In genomic region chr5:58497956-58498942, GRCh38 we compare ENCODE assay signal across 8 cellular contexts. TPM values are rescaled to one million over a fixed set of nuclear protein-coding genes. Genes with fewer than 3 reads are reported as not detected.
DNase-seq lines count a peak whose midpoint lies in the region; ATAC-seq, FAIRE-seq and TF ChIP-seq lines count a peak whose summit lies in the region.

No MANE protein-coding gene starts in this region.

- H2AFZ ChIP-seq in HCT116 (ENCODE audit: low read depth, low read length, poor library complexity, severe bottlenecking): no peak overlapping the region

- no peaks in the 10 kb centered on the region for H3K36me3 ChIP-seq in HCT116 (ENCODE audit: control insufficient read depth in 1 of 2, insufficient read depth in 2 of 2, low read length in 2 of 2)

- H3K27ac ChIP-seq in HCT116 (ENCODE audit: low read depth, low read length): no peak overlapping the region

- no peak overlapping the region for H3K4me2 ChIP-seq in HCT116 (ENCODE audit: low read length)

- no peaks in the 10 kb centered on the region for H3K79me2 ChIP-seq in HCT116 (ENCODE audit: insufficient read depth, low read length)

- no peak overlapping the region for H3K4me3 ChIP-seq in HCT116 (replicated peaks in 1 of 2; ENCODE audit: low read depth in 1 of 2, low read length in 2 of 2)

- CTCF ChIA-PET in HCT116 (lab: Charles Lee): interaction anchor here (1.2 to 9.9 kb wide), 3 partner anchors 350 to 512 kb away, joined by 3 to 83 read pairs (median 3); no protein-coding TSS in a partner anchor

- no peaks in the 10 kb centered on the region for H3K4me1 ChIP-seq in HCT116 (ENCODE audit: control insufficient read depth in 1 of 2, insufficient read depth in 2 of 2, low read length in 2 of 2)

- TF ChIP-seq RAD21 in HCT116 (IDR thresholded peaks at IDR 0.05; ENCODE audit: low read depth): peak; percentile 68

- no peaks in the 10 kb centered on the region for H4K20me1 ChIP-seq in HCT116 (ENCODE audit: insufficient read depth)

- 0 out of 2 replicates have a peak, but pooled peaks cover 11% of the 10 kb centered on the region for H3K27me3 ChIP-seq in HCT116 (ENCODE audit: insufficient read depth, low read length)

- H3K9me2 ChIP-seq in HCT116 (ENCODE audit: insufficient read depth): no peaks in the 10 kb centered on the region

- TF ChIP-seq POLR2A in HCT116 (IDR thresholded peaks at IDR 0.05; ENCODE audit: borderline replicate concordance, extremely low read depth, insufficient read depth, insufficient read length): no peak

- POLR2A ChIA-PET in HCT116 (lab: Charles Lee): no interaction called here

- H3K9ac ChIP-seq in HCT116 (ENCODE audit: low read length): no peak overlapping the region

- RAD21 ChIA-PET in HCT116 (lab: Charles Lee; ENCODE audit: low non-redundant PET in 1 of 2, low total read pairs in 2 of 2, uncharacterized antibody in 2 of 2, unreplicated experiment in 2 of 2): no interaction called here

- intact Hi-C loops in HCT116 (cut with micrococcal nuclease): loop anchor here (1.0 to 10.0 kb wide), 3 partner anchors 217 to 509 kb away; no protein-coding TSS in a partner anchor

- TF ChIP-seq CTCF in HCT116 (IDR thresholded peaks at IDR 0.05 in 2 of 3, conservative IDR thresholded peaks at IDR 0.05 in 1 of 3; ENCODE audit: borderline replicate concordance in 1 of 3, insufficient read depth in 1 of 3, low read depth in 2 of 3, low read length in 2 of 3): peak; percentile 57 to 82 (median 80)

- ATAC-seq in HCT116: peak; percentile 68

- peak; percentile 77 for FAIRE-seq in islet of Langerhans (lab: Jason Lieb, UNC)

- H3K9me3 ChIP-seq in HCT116 (ENCODE audit: control insufficient read depth in 1 of 2, insufficient read depth in 1 of 2, low read depth in 1 of 2, low read length in 2 of 2): no peaks in the 10 kb centered on the region

- BruUV-seq in HCT116 (replicated peaks; lab: Mats Ljungman, UMichigan): no TSS peak

- DNase-seq in AG08396 (ENCODE audit: low spot score) (peak; percentile 22), HCT116 (ENCODE audit: low read depth, low spot score) (peak; percentile 15), amniotic stem cell (lab: John Stamatoyannopoulos, UW) (peak; percentile 11), superior temporal gyrus (ENCODE audit: extremely low spot score) (peak; percentile 75), GM19240 (ENCODE audit: insufficient read length, low spot score) (no peak), NCI-H2196 (lab: John Stamatoyannopoulos, UW; ENCODE audit: unreplicated experiment) (no peak), DMS79 (lab: John Stamatoyannopoulos, UW) (no peak)

TF ChIP-seq in HCT116, 20 proteins besides CTCF, POLR2A, EP300 and RAD21:
- TF ChIP-seq FOSL1 (IDR thresholded peaks at IDR 0.05; ENCODE audit: low read depth) (no peak), MAX (IDR thresholded peaks at IDR 0.05) (no peak), SIN3A (IDR thresholded peaks at IDR 0.05; ENCODE audit: low read depth) (no peak), CEBPB (IDR thresholded peaks at IDR 0.05; ENCODE audit: low read depth) (no peak), YY1 (IDR thresholded peaks at IDR 0.05; ENCODE audit: extremely low read depth, insufficient replicate concordance, low read depth, low read length) (no peak), ZNF274 (IDR thresholded peaks at IDR 0.05; ENCODE audit: low read depth, low read length) (no peak), JUND (IDR thresholded peaks at IDR 0.05) (no peak)
TF ChIP-seq in HCT116: peak in this region for 0.

RNA-seq across cellular contexts. Expression of gene GAPT, which starts 7.0 kb away (rescaled TPM):
- total RNA-seq in HCT116 (2021; ENCODE audit: unreplicated experiment): not detected
- not detected in 2 replicates for polyA plus RNA-seq in HCT116 (2012)

RNA-seq across cellular contexts. Expression of gene PLK2, which starts 38.4 kb away (rescaled TPM):
- 54.6 TPM for total RNA-seq in HCT116 (2021; ENCODE audit: unreplicated experiment)
- polyA plus RNA-seq in HCT116 (2012): 48.4 and 89.4 TPM in 2 replicates

Comparison
In these comparisons a context has a peak if more than half of its experiments do, and no peak if none do; other contexts are left out.
1. DNase-seq: peak in AG08396 (single experiment), HCT116 (single experiment), amniotic stem cell (single experiment) and superior temporal gyrus (single experiment); none in GM19240 (single experiment), NCI-H2196 (single experiment) and DMS79 (single experiment).